ENCODE assay signal across 9 cellular contexts in the genomic region with DNA sequence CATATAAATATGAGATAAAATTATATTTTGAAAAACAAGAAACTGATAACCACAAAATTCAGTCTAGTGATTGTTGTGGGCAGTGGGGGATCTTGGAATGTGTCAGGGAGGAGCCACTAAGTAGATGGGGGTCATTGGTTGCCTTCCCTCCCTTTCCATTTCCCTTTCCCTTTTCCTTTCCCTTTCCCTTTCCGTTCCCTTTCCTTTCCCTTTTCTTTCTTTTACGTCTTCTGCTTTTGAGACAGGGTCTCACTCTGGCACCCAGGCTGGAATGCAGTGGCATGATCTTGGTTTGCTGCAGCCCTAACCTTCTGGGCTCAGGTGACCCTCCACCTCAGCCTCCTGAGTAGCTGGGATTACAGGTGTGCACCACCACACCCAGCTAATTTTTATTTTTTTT.
"Had no signal": no experiment of that assay in that cellular context is flagged by ENCODE, and none has a peak within 500 bp of the region (broad histone marks: within the 10 kb centered on the region; RNA-seq: fewer than 3 reads in every experiment).

No MANE protein-coding gene starts in this region.

- H3K4me3 Mint-ChIP-seq: IgD-negative memory B cell had no signal

- H3K27ac ChIP-seq: HL-60, KMS-11 had no signal

- DNase-seq: IMR-90, KBM-7, KG1 had no signal

- H3K4me3 ChIP-seq: K562 had no signal

- H3K9ac ChIP-seq: KMS-11 had no signal

- H3K9me3 Mint-ChIP-seq: IgD-negative memory B cell had no signal

- FAIRE-seq: HepG2, HTR-8/SVneo, K562 had no signal

- ATAC-seq: HepG2, K562 had no signal

- H3K27me3 Mint-ChIP-seq: IgD-negative memory B cell had no signal
